In genomic region chr1:116724765-116725375, GRCh38 we compare ENCODE assay signal across 8 cellular contexts. TPM values are rescaled to one million over a fixed set of nuclear protein-coding genes. Genes with fewer than 3 reads are reported as not detected.
A peak's percentile ranks its signal among the peaks of the same experiment; 100 is the strongest.
DNase-seq lines count a peak whose midpoint lies in the region; ATAC-seq, FAIRE-seq and TF ChIP-seq lines count a peak whose summit lies in the region.

No MANE protein-coding gene starts in this region.

- H3K27ac ChIP-seq in SJSA1 (no peak overlapping the region), heart right ventricle (no peak overlapping the region), small intestine (ENCODE audit: low read depth in 1 of 2, low read length in 1 of 2) (no peak overlapping the region)

- H3K36me3 ChIP-seq in MG63: no peaks in the 10 kb centered on the region
- no peaks in the 10 kb centered on the region for H3K36me3 ChIP-seq in SJSA1
- no peaks in the 10 kb centered on the region for H3K36me3 ChIP-seq in heart right ventricle
- H3K36me3 ChIP-seq in small intestine (ENCODE audit: control insufficient read depth in 2 of 2, insufficient read depth in 2 of 2, low read length in 2 of 2): no peaks in the 10 kb centered on the region

- intact Hi-C loops in heart right ventricle (cut with DNase I): no loop called here

- ATAC-seq in heart right ventricle (peak in 1 of 8 donors; percentile 43), HG03439 (IDR thresholded peaks at IDR 0.05; ENCODE audit: unreplicated experiment) (no peak), GM21515 (IDR thresholded peaks at IDR 0.05; ENCODE audit: unreplicated experiment) (no peak)

- no peaks in the 10 kb centered on the region for H3K9me3 ChIP-seq in MG63
- H3K9me3 ChIP-seq in SJSA1 (replicated peaks): no peaks in the 10 kb centered on the region
- no peaks in the 10 kb centered on the region for H3K9me3 ChIP-seq in heart right ventricle
- no peaks in the 10 kb centered on the region for H3K9me3 ChIP-seq in small intestine (ENCODE audit: control insufficient read depth, low read depth)

- H3K27me3 ChIP-seq in MG63 (peaks cover 2% of the 10 kb centered on the region; the same call in 1 of the 2 replicates), SJSA1 (replicated peaks) (no peaks in the 10 kb centered on the region; the same call in 1 of the 2 replicates), heart right ventricle (peaks cover 0 to 4% (median 0%) of the 10 kb centered on the region in 7 donors), small intestine (ENCODE audit: control insufficient read depth in 2 of 2, insufficient read depth in 2 of 2, low read length in 2 of 2) (no peaks in the 10 kb centered on the region)

- DNase-seq in EH (ENCODE audit: low read depth): peak; percentile 56
- DNase-seq in MG63: peak; percentile 45
- peak; percentile 10 to 56 for DNase-seq in SJSA1 (ENCODE audit: low read depth in 1 of 2, low spot score in 2 of 2)
- peak; percentile 70 for DNase-seq in activated gamma-delta T cell treated with anti-CD3 and anti-CD28 coated beads, Interleukin-2, amount 50 U/mL, for 16 hours (ENCODE audit: low read depth)
- peak in 1 of 2 donors; percentile 63 for DNase-seq in heart right ventricle
- peak; percentile 82 for DNase-seq in small intestine

- no peak for FAIRE-seq in small intestine (lab: Jason Lieb, UNC)

- WGBS in heart right ventricle, 2 donors: 45 to 47% methylated on average over 7 of the region's 7 CpGs
- WGBS in small intestine, 3 donors: 38 to 44% (median 41%) methylated on average over 7 of the region's 7 CpGs

- H3K4me1 ChIP-seq in SJSA1 (replicated peaks) (no peaks in the 10 kb centered on the region), heart right ventricle (peaks cover 0 to 11% (median 0%) of the 10 kb centered on the region in 9 donors), small intestine (ENCODE audit: control insufficient read depth in 2 of 2, insufficient read depth in 1 of 2, low read depth in 1 of 2, low read length in 1 of 2) (peaks cover 0 to 3% of the 10 kb centered on the region in 2 donors)

- TF ChIP-seq CTCF in heart right ventricle (IDR thresholded peaks at IDR 0.05): peak; percentile 55 to 83 (median 72)

- H3K4me3 ChIP-seq in MG63 (no peak overlapping the region), SJSA1 (no peak overlapping the region), heart right ventricle (no peak overlapping the region), small intestine (ENCODE audit: low read depth in 1 of 2, low read length in 2 of 2) (no peak overlapping the region)

RNA-seq across cellular contexts. Expression of gene CD2, which starts 29.4 kb away (rescaled TPM):
- not detected in 2 replicates for total RNA-seq in MG63 (2014; rRNA removed; shearing (Covaris generic); ENCODE audit: low replicate concordance)
- not detected in 2 replicates for total RNA-seq in SJSA1 (2014; rRNA removed; shearing (Covaris generic))
- 1 to 10 TPM in 4 of 10 donors, under 1 TPM in 3, not detected in 3; 0.20 to 6.5 (median 1.2) TPM for total RNA-seq in heart right ventricle
- polyA plus RNA-seq in heart right ventricle (1 to 10 TPM in 1 of 2 donors, under 1 TPM in 1; 0.49 to 1.0 TPM), small intestine (10 to 100 TPM in 1 of 3 donors, 1 to 10 TPM in 2; 3.9 to 14.9 (median 6.3) TPM)

RNA-seq across cellular contexts. Expression of gene IGSF3, which starts 57.3 kb away (rescaled TPM):
- 4.6 and 5.0 TPM in 2 replicates for total RNA-seq in MG63 (2014; rRNA removed; shearing (Covaris generic); ENCODE audit: low replicate concordance)
- total RNA-seq in SJSA1 (2014; rRNA removed; shearing (Covaris generic)): 3.5 and 5.8 TPM in 2 replicates
- total RNA-seq in heart right ventricle: 10 to 100 TPM in 7 of 10 donors, 1 to 10 TPM in 3; 8.8 to 21.2 (median 14.9) TPM
- polyA plus RNA-seq in heart right ventricle (1 to 10 TPM; 4.0 to 4.4 TPM), small intestine (1 to 10 TPM; 5.4 to 8.1 (median 5.8) TPM)
